In genomic region chr7:86949052-86949778, GRCh38 we compare ENCODE assay signal across 10 cellular contexts.
DNase-seq lines count a peak whose midpoint lies in the region; ATAC-seq and TF ChIP-seq lines count a peak whose summit lies in the region.
"Had no signal": no experiment of that assay in that cellular context is flagged by ENCODE, and none has a peak within 500 bp of the region (broad histone marks: within the 10 kb centered on the region; RNA-seq: fewer than 3 reads in every experiment).

No MANE protein-coding gene starts in this region.

- ATAC-seq in GM18867 (IDR thresholded peaks at IDR 0.05; ENCODE audit: unreplicated experiment) (peak; percentile 96), GM21723 (IDR thresholded peaks at IDR 0.05; ENCODE audit: unreplicated experiment) (peak; percentile 95), HG03280 (IDR thresholded peaks at IDR 0.05; ENCODE audit: unreplicated experiment) (peak; percentile 95)

- no peaks in the 10 kb centered on the region for H3K27me3 Mint-ChIP-seq in MCF 10A (ENCODE audit: insufficient read depth, unreplicated experiment)

- intact Hi-C loops in MCF 10A (cut with micrococcal nuclease) (no loop called here), esophagus squamous epithelium (cut with DNase I) (no loop called here)

- H3K4me1 Mint-ChIP-seq in MCF 10A (ENCODE audit: insufficient read depth, unreplicated experiment) = peaks cover 9% of the 10 kb centered on the region

- no peak overlapping the region for H3K4me3 ChIP-seq in esophagus squamous epithelium

- no peak overlapping the region for H3K27ac ChIP-seq in esophagus squamous epithelium

- BruUV-seq in MCF 10A (replicated peaks; lab: Mats Ljungman, UMichigan) = no TSS peak

- H3K9me3 Mint-ChIP-seq in MCF 10A (ENCODE audit: unreplicated experiment) = no peaks in the 10 kb centered on the region
- H3K9me3 Mint-ChIP-seq: T-helper 1 cell treated with Interleukin-12 subunit alpha and Interleukin-12 subunit beta and Interleukin-4 antibody, amounts not matched to agents 30 μg/mL and 1 μg/mL, for 36 hours had no signal

- CTCF ChIA-PET in MCF 10A (lab: Yijun Ruan, JAX) = interaction anchor here (0.8 to 2.4 kb wide), 6 partner anchors 7 to 199 kb away, joined by 3 to 13 read pairs (median 4); no protein-coding TSS in a partner anchor

- WGBS in esophagus squamous epithelium, 2 donors = 56 to 85% methylated on average over 2 to 5 of the region's 7 CpGs

- TF ChIP-seq POLR2A in esophagus squamous epithelium (IDR thresholded peaks at IDR 0.05) = no peak

- no peak overlapping the region for H3K4me3 Mint-ChIP-seq in MCF 10A (ENCODE audit: unreplicated experiment)
- H3K4me3 Mint-ChIP-seq: T-helper 1 cell treated with Interleukin-12 subunit alpha and Interleukin-12 subunit beta and Interleukin-4 antibody, amounts not matched to agents 30 μg/mL and 1 μg/mL, for 36 hours had no signal

- no peaks in the 10 kb centered on the region for H3K36me3 Mint-ChIP-seq in MCF 10A (ENCODE audit: insufficient read depth, unreplicated experiment)

- H3K9me3 ChIP-seq in esophagus squamous epithelium = no peaks in the 10 kb centered on the region

- H3K4me1 ChIP-seq in esophagus squamous epithelium = no peaks in the 10 kb centered on the region

- POLR2A ChIA-PET in MCF 10A (lab: Yijun Ruan, JAX) = no interaction called here

- no peaks in the 10 kb centered on the region for H3K27me3 ChIP-seq in esophagus squamous epithelium

- H3K27ac Mint-ChIP-seq in MCF 10A (ENCODE audit: low read depth, unreplicated experiment) = no peak overlapping the region
- H3K27ac Mint-ChIP-seq: T-helper 1 cell treated with Interleukin-12 subunit alpha and Interleukin-12 subunit beta and Interleukin-4 antibody, amounts not matched to agents 30 μg/mL and 1 μg/mL, for 36 hours had no signal

- DNase-seq in islet precursor cell (peak; percentile 58), MCF 10A (ENCODE audit: unreplicated experiment) (no peak), foreskin melanocyte (no peak), esophagus squamous epithelium (lab: John Stamatoyannopoulos, UW) (no peak)
- DNase-seq in stimulated activated CD4-positive, alpha-beta T cell treated with anti-CD3 and anti-CD28 coated beads, Interleukin-15, amount 100 ng/mL, for 24 hours = no peak
- DNase-seq: DMS153 had no signal

- TF ChIP-seq CTCF in MCF 10A (IDR thresholded peaks at IDR 0.05; ENCODE audit: unreplicated experiment) (no peak), esophagus squamous epithelium (IDR thresholded peaks at IDR 0.05) (no peak)

- no peaks in the 10 kb centered on the region for H3K36me3 ChIP-seq in esophagus squamous epithelium
